Comparison of ENCODE assay signal across 2 cellular contexts in genomic region chr1:28378906-28379305, GRCh38.
A peak's percentile ranks its signal among the peaks of the same experiment; 100 is the strongest.
TF ChIP-seq lines count a peak whose summit lies in the region.

No MANE protein-coding gene starts in this region.

TF ChIP-seq in Ishikawa, 13 proteins besides CTCF, POLR2A, EP300 and RAD21:
- no peak for TF ChIP-seq REST (IDR thresholded peaks at IDR 0.05; ENCODE audit: low read depth)
- no peak for TF ChIP-seq MAX (IDR thresholded peaks at IDR 0.05)
- no peak for TF ChIP-seq USF1 (IDR thresholded peaks at IDR 0.05)
- TF ChIP-seq TEAD4 (IDR thresholded peaks at IDR 0.05): peak; percentile 64
- peak; percentile 25; the same call in 1 of the 2 replicates for TF ChIP-seq TCF12 (IDR thresholded peaks at IDR 0.05; ENCODE audit: low read depth)
- peak; percentile 76 for TF ChIP-seq CEBPB (IDR thresholded peaks at IDR 0.05)

TF ChIP-seq in K562, 482 proteins besides CTCF, POLR2A, EP300 and RAD21:
- TF ChIP-seq ZBTB33 (CRISPR knock-in tag; IDR thresholded peaks at IDR 0.05) (peak; percentile 74; the same call in 1 of the 2 replicates), NFE2 (IDR thresholded peaks at IDR 0.05; ENCODE audit: low read depth) (no peak), PBX2 (CRISPR knock-in tag; IDR thresholded peaks at IDR 0.05; ENCODE audit: low read depth) (no peak), PBX2 (tag; conservative IDR thresholded peaks at IDR 0.05; ENCODE audit: low read depth) (no peak), SIX5 (IDR thresholded peaks at IDR 0.05; ENCODE audit: borderline replicate concordance in 1 of 2, insufficient read depth in 1 of 2, low read depth in 1 of 2, low read length in 2 of 2) (no peak), SPI1 (IDR thresholded peaks at IDR 0.05; ENCODE audit: borderline replicate concordance, low read depth, low read length) (no peak)
TF ChIP-seq in K562: peak in this region for 1.
